23 cellular contexts compared by ENCODE assay signal in the genomic region with DNA sequence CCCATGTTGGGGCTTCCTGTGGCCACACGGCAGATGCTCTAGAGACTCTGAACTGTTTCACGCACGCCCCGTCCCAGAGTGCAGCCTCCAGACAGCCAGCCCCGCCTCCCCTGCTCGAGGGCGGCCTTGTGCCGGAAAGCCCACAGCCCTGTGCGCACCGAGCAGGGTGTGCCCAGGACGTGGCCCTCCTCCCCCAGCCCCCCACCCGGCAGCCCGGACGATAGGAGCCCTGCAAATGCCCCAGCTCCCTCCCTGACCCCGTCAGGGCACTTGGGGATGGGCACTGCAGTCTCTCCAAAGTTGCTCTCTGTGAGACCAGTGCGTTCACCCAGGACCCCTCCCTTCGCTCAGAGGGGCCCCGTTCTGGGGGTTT. TPM values are rescaled to one million over a fixed set of nuclear protein-coding genes. Genes with fewer than 3 reads are reported as not detected.
"Had no signal": no experiment of that assay in that cellular context is flagged by ENCODE, and none has a peak within 500 bp of the region (broad histone marks: within the 10 kb centered on the region; RNA-seq: fewer than 3 reads in every experiment).

No MANE protein-coding gene starts in this region.

- H3K4me3 ChIP-seq: MG63, SJSA1, SK-N-MC had no signal

- H3K4me1 ChIP-seq: SJSA1 had no signal

- FAIRE-seq: RCC 7860 had no signal

- H3K9me3 ChIP-seq: MG63, SJSA1 had no signal

- H3K27me3 ChIP-seq: MG63 had no signal

- H3K27ac ChIP-seq: SJSA1, SK-N-MC had no signal

- H3K36me3 ChIP-seq: MG63, SJSA1 had no signal

- DNase-seq: IMR-90, Karpas-422, KG1, MG63, NCI-H1092, NCI-H1105 treated with DMSO at 0.1 percent for 48 hours, NCI-H1417 treated with DMSO at 0.1 percent for 48 hours, NCI-H146, NCI-H1694 treated with DMSO at 0.1 percent for 48 hours, NCI-H1930, NCI-H2081 treated with DMSO at 0.1 percent for 48 hours, NCI-H2171, NCI-H226, NCI-H446, NCI-H510A, NCI-H524 treated with DMSO at 0.1 percent for 48 hours, NCI-H69, NCI-H774, RPMI8226, SHP77 treated with DMSO at 0.1 percent for 48 hours had no signal

RNA-seq across cellular contexts. Expression of a gene that starts 37.3 kb away (rescaled TPM):
- total RNA-seq: SJSA1 had no signal
